ENCODE assay signal across 1 cellular context in the genomic region with DNA sequence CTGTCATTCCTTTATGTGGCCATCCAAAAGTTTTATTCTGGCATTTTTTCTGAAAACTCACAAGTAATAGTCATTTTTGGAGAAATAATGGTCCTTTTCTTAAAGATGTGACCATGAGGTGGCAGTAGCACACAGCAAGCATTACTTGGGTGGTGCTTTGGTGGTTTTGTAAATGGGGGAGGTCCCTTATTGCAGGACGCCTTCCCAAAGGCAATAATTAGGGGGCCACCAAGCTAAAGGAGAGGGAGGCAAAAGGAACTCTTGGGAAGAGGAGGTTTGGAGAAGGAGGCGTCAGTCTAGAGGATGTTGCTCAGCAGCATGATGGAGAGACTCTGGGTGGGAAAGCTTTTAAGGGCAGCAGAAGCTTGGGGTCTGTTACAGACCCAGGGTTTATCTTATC.
TF ChIP-seq lines count a peak whose summit lies in the region.

No MANE protein-coding gene starts in this region.

TF ChIP-seq in HCT116, 20 proteins besides CTCF, POLR2A, EP300 and RAD21 (continued from another document):
- no peak for TF ChIP-seq SRF (IDR thresholded peaks at IDR 0.05; ENCODE audit: low read depth)
- no peak for TF ChIP-seq SP1 (IDR thresholded peaks at IDR 0.05; ENCODE audit: low read depth)
- TF ChIP-seq EZH2 (IDR thresholded peaks at IDR 0.05) = no peak
